Comparison of ENCODE assay signal across 8 cellular contexts in the genomic region with DNA sequence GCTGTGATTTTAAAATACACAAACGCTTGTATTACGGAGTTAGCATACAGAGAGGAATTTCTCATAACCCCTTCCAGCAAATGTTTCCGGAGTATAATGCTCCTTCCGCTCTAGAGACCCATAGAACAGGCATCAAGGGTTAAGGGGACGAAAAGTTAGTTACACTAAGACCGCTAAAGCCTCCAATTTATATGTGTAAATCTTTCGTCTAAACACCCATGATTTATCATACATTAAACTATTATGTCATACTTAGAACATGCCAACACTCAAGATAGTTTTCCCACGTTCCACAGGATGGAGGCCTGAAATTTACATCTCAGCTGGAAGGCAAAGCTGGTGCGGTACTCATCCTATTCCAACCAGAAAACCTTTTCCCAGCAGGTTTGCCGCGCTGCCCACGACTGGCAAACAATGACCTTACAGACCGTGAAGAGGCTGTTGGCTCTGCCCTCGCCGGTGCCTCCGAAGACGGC. TPM values are rescaled to one million over a fixed set of nuclear protein-coding genes. Genes with fewer than 3 reads are reported as not detected.
DNase-seq lines count a peak whose midpoint lies in the region; ATAC-seq and TF ChIP-seq lines count a peak whose summit lies in the region.

No MANE protein-coding gene starts in this region.

- peak overlapping the region; percentile 72 to 96 (median 93) for H3K27ac ChIP-seq in right lobe of liver
- H3K27ac ChIP-seq in thoracic aorta, result peak overlapping the region; percentile 89 to 91

- TF ChIP-seq POLR2A in right lobe of liver (IDR thresholded peaks at IDR 0.05), result no peak

- DNase-seq in AG08395 (ENCODE audit: low spot score) (peak; percentile 9), NT2/D1 (ENCODE audit: low read depth, low spot score) (no peak), cerebellar cortex (ENCODE audit: low spot score) (peak; percentile 52), right lobe of liver (no peak), thoracic aorta (ENCODE audit: low spot score) (no peak), SKM-1 (lab: John Stamatoyannopoulos, UW; ENCODE audit: unreplicated experiment) (no peak)

- TF ChIP-seq CTCF in right lobe of liver (IDR thresholded peaks at IDR 0.05) (no peak), thoracic aorta (IDR thresholded peaks at IDR 0.05) (no peak)

- WGBS in right lobe of liver (ENCODE audit: insufficient coverage, low coverage, low lambda C conversion rate, missing lambda C conversion rate), result 3% methylated on average over 12 of the region's 17 CpGs

- intact Hi-C loops in right lobe of liver (cut with DNase I), result no loop called here

- H3K9me3 ChIP-seq in NT2/D1 (ENCODE audit: insufficient read depth, low read length) (no peaks in the 10 kb centered on the region), right lobe of liver (no peaks in the 10 kb centered on the region), thoracic aorta (no peaks in the 10 kb centered on the region)

- H3K4me3 ChIP-seq in NT2/D1 (ENCODE audit: insufficient read length, low read depth) (peak overlapping the region; percentile 80), right lobe of liver (peak overlapping the region; percentile 61 to 80 (median 65)), thoracic aorta (peak overlapping the region; percentile 76)

- H3K36me3 ChIP-seq in NT2/D1 (ENCODE audit: insufficient read depth, insufficient read length, low read length) (peaks cover 64% of the 10 kb centered on the region), right lobe of liver (peaks cover 0 to 21% (median 0%) of the 10 kb centered on the region in 4 donors), thoracic aorta (peaks cover 6% of the 10 kb centered on the region)

- H3K27me3 ChIP-seq in NT2/D1 (ENCODE audit: insufficient read depth, insufficient read length), result no peaks in the 10 kb centered on the region
- H3K27me3 ChIP-seq in right lobe of liver, result no peaks in the 10 kb centered on the region
- H3K27me3 ChIP-seq in thoracic aorta (replicated peaks; ENCODE audit: insufficient read depth), result no peaks in the 10 kb centered on the region

- no peaks in the 10 kb centered on the region for H3K4me1 ChIP-seq in NT2/D1 (ENCODE audit: insufficient read depth, insufficient read length)
- H3K4me1 ChIP-seq in right lobe of liver, result peaks cover 0 to 27% (median 4%) of the 10 kb centered on the region in 4 donors
- H3K4me1 ChIP-seq in thoracic aorta (ENCODE audit: control insufficient read depth in 1 of 2, low read depth in 2 of 2), result peaks cover 26 to 47% of the 10 kb centered on the region in 2 donors

- peak; percentile 17 for ATAC-seq in GM18502 (IDR thresholded peaks at IDR 0.05; ENCODE audit: poor library complexity, unreplicated experiment)
- peak; percentile 17 for ATAC-seq in HG03045 (IDR thresholded peaks at IDR 0.05; ENCODE audit: unreplicated experiment)
- ATAC-seq in right lobe of liver, result peak in 3 of 4 donors; percentile 2 to 11 (median 7)
- no peak for ATAC-seq in thoracic aorta (ENCODE audit: insufficient number of reproducible peaks, low FRiP score, low read depth)

- H3K9ac ChIP-seq in NT2/D1 (ENCODE audit: insufficient read length, low read depth), result peak overlapping the region; percentile 98

RNA-seq across cellular contexts. Expression of a gene that starts 0.7 kb away (rescaled TPM):
- total RNA-seq in right lobe of liver, result 10 to 100 TPM; 19.1 to 46.1 (median 28.7) TPM
- total RNA-seq in thoracic aorta, result 10 to 100 TPM; 94.0 to 95.0 TPM

RNA-seq across cellular contexts. Expression of a gene that starts 0.8 kb away (rescaled TPM):
- total RNA-seq in right lobe of liver (1 to 10 TPM; 8.1 to 9.5 (median 8.4) TPM), thoracic aorta (10 to 100 TPM in 1 of 2 donors, 1 to 10 TPM in 1; 7.6 to 27.6 TPM)

RNA-seq across cellular contexts. Expression of a gene that starts 20.9 kb away (rescaled TPM):
- 1 to 10 TPM; 2.6 to 6.1 (median 4.3) TPM for total RNA-seq in right lobe of liver
- 1 to 10 TPM; 1.9 to 5.7 TPM for total RNA-seq in thoracic aorta

Comparison
In these comparisons a context has a peak if more than half of its experiments do, and no peak if none do; other contexts are left out.
1. DNase-seq: peak in AG08395 (single experiment) and cerebellar cortex (single experiment); none in NT2/D1 (single experiment), right lobe of liver (0 of 3), thoracic aorta (single experiment) and SKM-1 (single experiment).
2. Peak in every context shown above with its lines, with median percentiles within 50 percentile points of each other: H3K4me3 ChIP-seq.